ENCODE assay signal across 18 cellular contexts in genomic region chr12:119440961-119441360, GRCh38.
DNase-seq lines count a peak whose midpoint lies in the region; ATAC-seq and TF ChIP-seq lines count a peak whose summit lies in the region.
"Had no signal": no experiment of that assay in that cellular context is flagged by ENCODE, and none has a peak within 500 bp of the region (broad histone marks: within the 10 kb centered on the region; RNA-seq: fewer than 3 reads in every experiment).

No MANE protein-coding gene starts in this region.

- H3K4me3 ChIP-seq in transverse colon (no peak overlapping the region), GM23248 (no peak overlapping the region), body of pancreas (no peak overlapping the region)
- H3K4me3 ChIP-seq: BLaER1 treated with 17β-estradiol and CSF1 and Interleukin-3, amounts not matched to agents 10 nM and 100 nM had no signal

- TF ChIP-seq CTCF in transverse colon (IDR thresholded peaks at IDR 0.05) (no peak), body of pancreas (IDR thresholded peaks at IDR 0.05) (no peak)

- no peak overlapping the region for H3K27ac ChIP-seq in transverse colon
- H3K27ac ChIP-seq in GM23248, result no peak overlapping the region
- no peak overlapping the region for H3K27ac ChIP-seq in body of pancreas
- H3K27ac ChIP-seq: BLaER1 treated with 17β-estradiol and CSF1 and Interleukin-3, amounts not matched to agents 10 nM and 100 nM had no signal

- peaks cover 0 to 3% (median 0%) of the 10 kb centered on the region in 4 donors for H3K4me1 ChIP-seq in transverse colon
- H3K4me1 ChIP-seq in GM23248 (ENCODE audit: insufficient read depth), result no peaks in the 10 kb centered on the region
- H3K4me1 ChIP-seq in body of pancreas, result no peaks in the 10 kb centered on the region
- H3K4me1 ChIP-seq: BLaER1 treated with 17β-estradiol and CSF1 and Interleukin-3, amounts not matched to agents 10 nM and 100 nM had no signal

- no peaks in the 10 kb centered on the region for H3K27me3 ChIP-seq in transverse colon
- H3K27me3 ChIP-seq in GM23248 (replicated peaks; ENCODE audit: insufficient read depth), result no peaks in the 10 kb centered on the region
- H3K27me3 ChIP-seq in body of pancreas, result peaks cover 0 to 6% of the 10 kb centered on the region in 2 donors
- H3K27me3 ChIP-seq: BLaER1 treated with 17β-estradiol and CSF1 and Interleukin-3, amounts not matched to agents 10 nM and 100 nM had no signal

- no peak overlapping the region for H3K4me2 ChIP-seq in GM23248 (ENCODE audit: unreplicated experiment)
- H3K4me2 ChIP-seq: BLaER1 treated with 17β-estradiol and CSF1 and Interleukin-3, amounts not matched to agents 10 nM and 100 nM had no signal

- H3K9me3 ChIP-seq in transverse colon (no peaks in the 10 kb centered on the region), GM23248 (ENCODE audit: low read depth) (no peaks in the 10 kb centered on the region), body of pancreas (no peaks in the 10 kb centered on the region)
- H3K9me3 ChIP-seq: BLaER1 treated with 17β-estradiol and CSF1 and Interleukin-3, amounts not matched to agents 10 nM and 100 nM had no signal

- no peak overlapping the region for H3K9ac ChIP-seq in GM23248
- H3K9ac ChIP-seq: BLaER1 treated with 17β-estradiol and CSF1 and Interleukin-3, amounts not matched to agents 10 nM and 100 nM had no signal

- ATAC-seq in body of pancreas, result no peak

- intact Hi-C loops in transverse colon (cut with DNase I; ENCODE audit: low total_unique reads) (no loop called here), body of pancreas (cut with DNase I) (no loop called here)

- H3F3A ChIP-seq in GM23248 (ENCODE audit: insufficient read depth), result no peaks in the 10 kb centered on the region

- H2AFZ ChIP-seq in GM23248, result no peak overlapping the region

- no peaks in the 10 kb centered on the region for H4K20me1 ChIP-seq in GM23248 (ENCODE audit: insufficient read depth)
- H4K20me1 ChIP-seq: BLaER1 treated with 17β-estradiol and CSF1 and Interleukin-3, amounts not matched to agents 10 nM and 100 nM had no signal

- in situ Hi-C loops in transverse colon (cut with MboI; ENCODE audit: low pct_ligation_motif_present in 1 of 4, low pct_unique_long_range_greater_than_20kb in 1 of 4, low sequenced_read_pairs in 3 of 4) (no loop called here), GM23248 (cut with MboI) (no loop called here)

- WGBS in transverse colon (ENCODE audit: low coverage in 1 of 2), 2 donors, result 70 to 82% methylated on average over 3 to 4 of the region's 4 CpGs
- 16 to 26% methylated on average over 4 of the region's 4 CpGs for WGBS in GM23248 (ENCODE audit: low coverage in 1 of 2, low lambda C conversion rate in 2 of 2, missing lambda C conversion rate in 2 of 2), 2 experiments
- 75 to 82% methylated on average over 4 of the region's 4 CpGs for WGBS in body of pancreas, 2 donors

- no peaks in the 10 kb centered on the region for H3K79me2 ChIP-seq in GM23248 (ENCODE audit: insufficient read depth)

- TF ChIP-seq EP300 in transverse colon (IDR thresholded peaks at IDR 0.05; ENCODE audit: low read depth), result no peak

- TF ChIP-seq POLR2A in transverse colon (IDR thresholded peaks at IDR 0.05) (no peak), body of pancreas (IDR thresholded peaks at IDR 0.05) (no peak)

- no peaks in the 10 kb centered on the region for H3K36me3 ChIP-seq in transverse colon
- no peaks in the 10 kb centered on the region for H3K36me3 ChIP-seq in GM23248 (ENCODE audit: low read depth)
- H3K36me3 ChIP-seq in body of pancreas (replicated peaks in 1 of 2; ENCODE audit: insufficient read depth in 1 of 2, low read depth in 2 of 2), result no peaks in the 10 kb centered on the region
- H3K36me3 ChIP-seq: BLaER1 treated with 17β-estradiol and CSF1 and Interleukin-3, amounts not matched to agents 10 nM and 100 nM had no signal

- DNase-seq in DMS153 (lab: John Stamatoyannopoulos, UW) (peak; percentile 81), NCI-H146 (lab: John Stamatoyannopoulos, UW) (peak; percentile 79), NCI-H526 treated with DMSO at 0.1 percent for 48 hours (lab: John Stamatoyannopoulos, UW) (peak; percentile 1), SHP77 treated with DMSO at 0.1 percent for 48 hours (lab: John Stamatoyannopoulos, UW) (peak; percentile 78), transverse colon (no peak), GM23248 (no peak), body of pancreas (no peak)
- DNase-seq: CD8-positive, alpha-beta memory T cell; GF-D8; Kasumi-1; MM.1S; NCI-H1105; NCI-H187 treated with DMSO at 0.1 percent for 48 hours; NCI-H2227 treated with DMSO at 0.1 percent for 48 hours; NCI-H524 treated with DMSO at 0.1 percent for 48 hours; OCI-M1; SIG-M5 had no signal

- H3K9me2 ChIP-seq in GM23248 (ENCODE audit: insufficient read depth), result no peaks in the 10 kb centered on the region

Comparison
In these comparisons a context has a peak if more than half of its experiments do, and no peak if none do; other contexts are left out.
1. DNase-seq: peak in DMS153 (single experiment), NCI-H146 (single experiment), NCI-H526 treated with DMSO at 0.1 percent for 48 hours (single experiment) and SHP77 treated with DMSO at 0.1 percent for 48 hours (single experiment); none in transverse colon (single experiment), GM23248 (single experiment) and body of pancreas (0 of 4).